ENCODE assay signal across 17 cellular contexts in the genomic region with DNA sequence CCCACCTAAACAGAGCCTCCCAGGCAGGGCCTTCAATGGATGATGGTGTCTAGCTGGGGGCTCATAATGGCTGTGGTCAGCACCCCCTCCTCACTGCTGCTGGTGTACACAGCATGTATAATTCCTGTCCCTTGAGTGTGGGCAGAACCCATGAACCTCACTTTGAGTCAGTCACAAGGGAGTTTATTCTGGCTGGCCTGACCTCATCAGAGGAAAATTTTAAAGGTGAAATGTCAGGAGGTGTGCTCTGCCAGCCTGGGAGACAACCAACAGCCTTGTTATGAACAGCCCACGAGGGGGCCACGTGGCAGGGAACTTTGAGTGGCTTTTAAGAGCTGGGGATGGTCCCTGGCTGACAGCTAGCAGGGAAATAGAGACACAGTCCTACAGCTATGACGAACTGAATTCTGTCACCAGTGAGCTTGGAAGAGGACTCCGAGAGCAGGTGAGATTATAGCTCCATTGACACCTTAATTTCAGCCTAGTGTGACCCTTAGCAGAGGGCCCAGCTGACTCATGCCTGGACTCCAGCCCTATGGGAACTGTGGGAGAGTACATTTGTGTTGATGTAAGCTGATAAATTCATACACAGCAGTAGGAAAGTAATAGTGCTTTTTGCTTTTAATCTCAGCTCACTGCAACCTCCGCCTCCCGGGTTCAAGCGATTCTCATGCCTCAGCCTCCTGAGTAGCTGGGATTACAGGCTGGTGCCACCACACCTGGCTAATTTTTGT.
DNase-seq lines count a peak whose midpoint lies in the region; ATAC-seq, FAIRE-seq and TF ChIP-seq lines count a peak whose summit lies in the region.
"Had no signal": no experiment of that assay in that cellular context is flagged by ENCODE, and none has a peak within 500 bp of the region (broad histone marks: within the 10 kb centered on the region; RNA-seq: fewer than 3 reads in every experiment).

No MANE protein-coding gene starts in this region.

- no peaks in the 10 kb centered on the region for H4K20me1 ChIP-seq in PC-3 (ENCODE audit: low read length)
- no peaks in the 10 kb centered on the region for H4K20me1 ChIP-seq in astrocyte (ENCODE audit: insufficient read depth, low read length)

- H3K9me3 Mint-ChIP-seq in astrocyte (ENCODE audit: unreplicated experiment): no peaks in the 10 kb centered on the region
- peaks cover 0 to 5% of the 10 kb centered on the region in 2 donors for H3K9me3 Mint-ChIP-seq in stimulated activated naive B cell treated with anti-CD40 and anti-IgM and Interleukin-4, amounts not matched to agents 10 μg/mL and 1 μg/mL and 100 μg/mL, for 72 hours
- H3K9me3 Mint-ChIP-seq: neural progenitor cell had no signal

- no peaks in the 10 kb centered on the region for H3F3A ChIP-seq in PC-3 (ENCODE audit: low read length, unreplicated experiment)

- ATAC-seq in PC-3 (no peak), HG03097 (IDR thresholded peaks at IDR 0.05; ENCODE audit: low FRiP score, unreplicated experiment) (no peak), HG03095 (IDR thresholded peaks at IDR 0.05; ENCODE audit: unreplicated experiment) (no peak)
- ATAC-seq in stimulated activated naive B cell treated with anti-CD40 and anti-IgM and Interleukin-4, amounts not matched to agents 10 μg/mL and 1 μg/mL and 100 μg/mL, for 72 hours (replicated peaks): peak; percentile 82 to 84

- no peaks in the 10 kb centered on the region for H3K9me3 ChIP-seq in PC-3 (ENCODE audit: low read length)
- H3K9me3 ChIP-seq in astrocyte (ENCODE audit: insufficient read depth, low read depth, low read length): no peaks in the 10 kb centered on the region

- H3K4me3 ChIP-seq in PC-3 (ENCODE audit: low read length) (no peak overlapping the region), astrocyte (ENCODE audit: insufficient read depth, low read depth, low read length) (no peak overlapping the region)
- H3K4me3 ChIP-seq: cardiac muscle cell, neural progenitor cell had no signal

- intact Hi-C loops in PC-3 (cut with micrococcal nuclease): no loop called here

- peak overlapping the region; percentile 12 for H3K27ac Mint-ChIP-seq in astrocyte (ENCODE audit: unreplicated experiment)
- H3K27ac Mint-ChIP-seq in stimulated activated naive B cell treated with anti-CD40 and anti-IgM and Interleukin-4, amounts not matched to agents 10 μg/mL and 1 μg/mL and 100 μg/mL, for 72 hours: peak overlapping the region; percentile 88
- H3K27ac Mint-ChIP-seq: neural progenitor cell had no signal

- POLR2A ChIA-PET in PC-3 (lab: Charles Lee; ENCODE audit: unreplicated experiment): interaction anchor here (0.6 kb wide), 1 partner anchor 65 kb away, joined by 7 read pairs; no protein-coding TSS in a partner anchor

- DNase-seq in activated naive CD4-positive, alpha-beta T cell treated with Interleukin-2 at 50 U/mL for 16 hours: peak; percentile 28
- DNase-seq in activated naive CD4-positive, alpha-beta T cell (lab: John Stamatoyannopoulos, UW): no peak
- DNase-seq in PC-3 (peak; percentile 13), astrocyte (ENCODE audit: low read depth) (peak; percentile 22), NCI-H1694 treated with DMSO at 0.1 percent for 48 hours (lab: John Stamatoyannopoulos, UW) (no peak)
- peak; percentile 30 for DNase-seq in stimulated activated naive B cell treated with anti-CD40 and anti-IgM and Interleukin-4, amounts not matched to agents 10 μg/mL and 1 μg/mL and 100 μg/mL, for 72 hours
- DNase-seq: activated effector memory CD4-positive, alpha-beta T cell treated with Interleukin-2 at 50 U/mL for 16 hours; DMS 273 treated with DMSO at 0.1 percent for 48 hours; foreskin fibroblast; NCI-H187 treated with DMSO at 0.1 percent for 48 hours; NCI-H524 had no signal

- no peak overlapping the region for H3K27ac ChIP-seq in PC-3 (ENCODE audit: low read length)
- H3K27ac ChIP-seq in astrocyte (ENCODE audit: low read depth, low read length): no peak overlapping the region
- H3K27ac ChIP-seq: cardiac muscle cell, HL-60, neural progenitor cell, VCaP had no signal

- H3K27me3 ChIP-seq in PC-3 (ENCODE audit: low read length) (peaks cover 27% of the 10 kb centered on the region), astrocyte (ENCODE audit: insufficient read depth, low read length) (peaks cover 13% of the 10 kb centered on the region)
- H3K27me3 ChIP-seq: cardiac muscle cell, neural progenitor cell had no signal

- H3K36me3 Mint-ChIP-seq in astrocyte (ENCODE audit: low read depth, unreplicated experiment): peaks cover 2% of the 10 kb centered on the region
- H3K36me3 Mint-ChIP-seq in stimulated activated naive B cell treated with anti-CD40 and anti-IgM and Interleukin-4, amounts not matched to agents 10 μg/mL and 1 μg/mL and 100 μg/mL, for 72 hours: peaks cover 0 to 4% of the 10 kb centered on the region in 2 donors
- H3K36me3 Mint-ChIP-seq: neural progenitor cell had no signal

- H3K4me1 ChIP-seq in PC-3 (ENCODE audit: insufficient read depth, low read length) (no peaks in the 10 kb centered on the region), astrocyte (ENCODE audit: insufficient read depth, low read length) (peaks cover 8% of the 10 kb centered on the region)

- H3K27me3 Mint-ChIP-seq in astrocyte (ENCODE audit: low read depth, unreplicated experiment): peaks cover 29% of the 10 kb centered on the region
- peaks cover 0 to 6% of the 10 kb centered on the region in 2 donors for H3K27me3 Mint-ChIP-seq in stimulated activated naive B cell treated with anti-CD40 and anti-IgM and Interleukin-4, amounts not matched to agents 10 μg/mL and 1 μg/mL and 100 μg/mL, for 72 hours

- H3K9me2 ChIP-seq in PC-3 (replicated peaks; ENCODE audit: low read length): no peaks in the 10 kb centered on the region

- CTCF ChIA-PET in PC-3 (lab: Charles Lee): no interaction called here

- no TSS peak for BruUV-seq in PC-3 (replicated peaks; lab: Mats Ljungman, UMichigan)

- no peaks in the 10 kb centered on the region for H3K79me2 ChIP-seq in PC-3 (ENCODE audit: low read length)
- H3K79me2 ChIP-seq in astrocyte (ENCODE audit: insufficient read depth, low read length): no peaks in the 10 kb centered on the region

- H2AFZ ChIP-seq in PC-3 (ENCODE audit: low read length) (no peak overlapping the region), astrocyte (ENCODE audit: low read depth, low read length) (no peak overlapping the region)
- H2AFZ ChIP-seq: neural progenitor cell had no signal

- no peak for FAIRE-seq in astrocyte (lab: Jason Lieb, UNC)

- TF ChIP-seq CTCF in PC-3 (conservative IDR thresholded peaks at IDR 0.05; ENCODE audit: low read depth, low read length) (no peak), astrocyte (IDR thresholded peaks at IDR 0.05; ENCODE audit: insufficient read depth, low read depth, low read length) (no peak)

- H3K4me3 Mint-ChIP-seq in astrocyte (ENCODE audit: unreplicated experiment): no peak overlapping the region
- H3K4me3 Mint-ChIP-seq in stimulated activated naive B cell treated with anti-CD40 and anti-IgM and Interleukin-4, amounts not matched to agents 10 μg/mL and 1 μg/mL and 100 μg/mL, for 72 hours: peak overlapping the region; percentile 31 to 54
- H3K4me3 Mint-ChIP-seq: neural progenitor cell had no signal

- peaks cover 12% of the 10 kb centered on the region for H3K4me1 Mint-ChIP-seq in astrocyte (ENCODE audit: low read depth, unreplicated experiment)
- H3K4me1 Mint-ChIP-seq in stimulated activated naive B cell treated with anti-CD40 and anti-IgM and Interleukin-4, amounts not matched to agents 10 μg/mL and 1 μg/mL and 100 μg/mL, for 72 hours: peaks cover 28 to 65% of the 10 kb centered on the region in 2 donors

- H3K36me3 ChIP-seq in PC-3 (ENCODE audit: low read depth, low read length) (no peaks in the 10 kb centered on the region), astrocyte (ENCODE audit: insufficient read depth, low read length) (no peaks in the 10 kb centered on the region)
- H3K36me3 ChIP-seq: cardiac muscle cell, neural progenitor cell had no signal

- H3K4me2 ChIP-seq in PC-3 (ENCODE audit: low read length) (no peak overlapping the region), astrocyte (ENCODE audit: low read length) (no peak overlapping the region)
- H3K4me2 ChIP-seq: neural progenitor cell had no signal

- H3K9ac ChIP-seq in PC-3 (ENCODE audit: low read length) (no peak overlapping the region), astrocyte (ENCODE audit: low read length) (no peak overlapping the region)
- H3K9ac ChIP-seq: neural progenitor cell had no signal

Comparison
In these comparisons a context has a peak if more than half of its experiments do, and no peak if none do; other contexts are left out.
1. DNase-seq: peak in activated naive CD4-positive, alpha-beta T cell treated with Interleukin-2 at 50 U/mL for 16 hours (single experiment), PC-3 (single experiment), astrocyte (single experiment) and stimulated activated naive B cell treated with anti-CD40 and anti-IgM and Interleukin-4, amounts not matched to agents 10 μg/mL and 1 μg/mL and 100 μg/mL, for 72 hours (single experiment); none in activated naive CD4-positive, alpha-beta T cell (0 of 4) and NCI-H1694 treated with DMSO at 0.1 percent for 48 hours (single experiment).
2. ATAC-seq: peak in stimulated activated naive B cell treated with anti-CD40 and anti-IgM and Interleukin-4, amounts not matched to agents 10 μg/mL and 1 μg/mL and 100 μg/mL, for 72 hours (2 of 2); none in PC-3 (single experiment), HG03097 (single experiment) and HG03095 (single experiment).